ENCODE assay signal across 7 cellular contexts in genomic region chrX:123731258-123731986, GRCh38. TPM values are rescaled to one million over a fixed set of nuclear protein-coding genes. Genes with fewer than 3 reads are reported as not detected.
DNase-seq lines count a peak whose midpoint lies in the region; ATAC-seq and TF ChIP-seq lines count a peak whose summit lies in the region.

No MANE protein-coding gene starts in this region.

- H3K4me2 ChIP-seq in OCI-LY3 (ENCODE audit: low read length) (peak overlapping the region; percentile 90), mesendoderm (ENCODE audit: low read length) (peak overlapping the region; percentile 43)

- H3K27me3 ChIP-seq in OCI-LY3 (ENCODE audit: low read depth, low read length), result no peaks in the 10 kb centered on the region
- no peaks in the 10 kb centered on the region for H3K27me3 ChIP-seq in mesendoderm (ENCODE audit: insufficient read depth, low read length, poor library complexity)
- H3K27me3 ChIP-seq in upper lobe of left lung, result no peaks in the 10 kb centered on the region

- H3K23ac ChIP-seq in mesendoderm (ENCODE audit: low read length), result no peak overlapping the region

- H2AK5ac ChIP-seq in mesendoderm (ENCODE audit: low read length), result no peak overlapping the region

- H2BK120ac ChIP-seq in mesendoderm (ENCODE audit: low read depth, low read length), result no peak overlapping the region

- H3K27ac ChIP-seq in OCI-LY3 (ENCODE audit: low read length) (no peak overlapping the region), caudate nucleus (ENCODE audit: low read depth, low read length) (peak overlapping the region; percentile 3), mesendoderm (ENCODE audit: low read depth, low read length) (no peak overlapping the region), upper lobe of left lung (peak overlapping the region; percentile 81 to 91 (median 86))

- H4K5ac ChIP-seq in mesendoderm (ENCODE audit: low read length), result no peak overlapping the region

- DNase-seq in GM13977 (ENCODE audit: low spot score) (peak; percentile 17), caudate nucleus (lab: John Stamatoyannopoulos, UW) (peak in 25 of 61 donors; percentile 0 to 48 (median 3)), mesendoderm (peak; percentile 33), upper lobe of left lung (peak in 1 of 2 donors; percentile 50)

- no peak for TF ChIP-seq POLR2A in upper lobe of left lung (IDR thresholded peaks at IDR 0.05)

- H3K9ac ChIP-seq in OCI-LY3 (ENCODE audit: low read length), result peak overlapping the region; percentile 90
- peak overlapping the region; percentile 84 for H3K9ac ChIP-seq in mesendoderm (ENCODE audit: low read length)

- H2BK15ac ChIP-seq in mesendoderm (replicated peaks; ENCODE audit: low read depth), result no peak overlapping the region

- H3K18ac ChIP-seq in mesendoderm (ENCODE audit: low read length), result no peak overlapping the region

- H3K9me3 ChIP-seq in OCI-LY3 (ENCODE audit: insufficient read depth, low read length) (no peaks in the 10 kb centered on the region), upper lobe of left lung (no peaks in the 10 kb centered on the region)

- peak overlapping the region; percentile 84 for H3K56ac ChIP-seq in mesendoderm (ENCODE audit: low read length)

- no CpG with 5 or more reads among the region's 16 CpGs for WGBS in mesendoderm (ENCODE audit: extremely low coverage, insufficient coverage, low lambda C conversion rate)
- WGBS in upper lobe of left lung, 2 donors, result 7 to 33% methylated on average over 16 of the region's 16 CpGs

- no peak overlapping the region for H2AFZ ChIP-seq in OCI-LY3 (ENCODE audit: low read depth, low read length)

- H3K4ac ChIP-seq in mesendoderm (ENCODE audit: low read depth, low read length), result no peak overlapping the region

- H3K36me3 ChIP-seq in OCI-LY3 (replicated peaks; ENCODE audit: low read depth, low read length), result peaks cover 5% of the 10 kb centered on the region
- no peaks in the 10 kb centered on the region for H3K36me3 ChIP-seq in mesendoderm (ENCODE audit: control insufficient read depth, insufficient read depth, low read length)
- no peaks in the 10 kb centered on the region for H3K36me3 ChIP-seq in upper lobe of left lung

- H4K8ac ChIP-seq in mesendoderm (ENCODE audit: low read depth, low read length), result no peak overlapping the region

- peaks cover 10% of the 10 kb centered on the region; the same call in 1 of the 2 replicates for H3K4me1 ChIP-seq in OCI-LY3 (ENCODE audit: low read length)
- H3K4me1 ChIP-seq in mesendoderm (ENCODE audit: control insufficient read depth, low read depth, low read length), result no peaks in the 10 kb centered on the region
- H3K4me1 ChIP-seq in upper lobe of left lung, result peaks cover 0 to 10% (median 8%) of the 10 kb centered on the region in 4 donors

- peak in 1 of 4 donors; percentile 56 for TF ChIP-seq EP300 in upper lobe of left lung (IDR thresholded peaks at IDR 0.05)

- H3K4me3 ChIP-seq in OCI-LY3 (ENCODE audit: low read length) (peak overlapping the region; percentile 97), mesendoderm (ENCODE audit: low read length) (peak overlapping the region; percentile 91), upper lobe of left lung (peak overlapping the region in 3 of 4 donors; percentile 67 to 85 (median 73))

- in situ Hi-C loops in GM13977 (cut with MboI; ENCODE audit: low pct_unique_long_range_greater_than_20kb, low sequenced_read_pairs, unreplicated experiment), result no loop called here

- H3K79me1 ChIP-seq in mesendoderm (ENCODE audit: low read length), result no peaks in the 10 kb centered on the region

- peaks cover 41% of the 10 kb centered on the region for H4K20me1 ChIP-seq in OCI-LY3 (ENCODE audit: insufficient read depth, low read length)

- ATAC-seq in upper lobe of left lung (ENCODE audit: low FRiP score in 2 of 2) (peak; percentile 33 to 66), GM18511 (IDR thresholded peaks at IDR 0.05; ENCODE audit: unreplicated experiment) (no peak), GM19351 (IDR thresholded peaks at IDR 0.05; ENCODE audit: unreplicated experiment) (no peak)

- TF ChIP-seq CTCF in GM13977 (IDR thresholded peaks at IDR 0.05; ENCODE audit: extremely low read depth, insufficient read depth, missing control alignments) (no peak), OCI-LY3 (IDR thresholded peaks at IDR 0.05; ENCODE audit: low read depth, low read length) (no peak), upper lobe of left lung (IDR thresholded peaks at IDR 0.05) (no peak)

- no peak overlapping the region for H2BK5ac ChIP-seq in mesendoderm (ENCODE audit: low read length)

- H3K79me2 ChIP-seq in OCI-LY3 (ENCODE audit: low read length), result peaks cover 68% of the 10 kb centered on the region
- H3K79me2 ChIP-seq in mesendoderm (ENCODE audit: control insufficient read depth, insufficient read depth, low read length), result peaks cover 33% of the 10 kb centered on the region

RNA-seq across cellular contexts. Expression of gene THOC2, which starts 1.4 kb away (rescaled TPM):
- 74.5 TPM for polyA plus RNA-seq in mesendoderm (2013, experiment 1 of 2)
- 72.0 TPM for polyA plus RNA-seq in mesendoderm (2013, experiment 2 of 2)
- total RNA-seq in upper lobe of left lung, result 100 to 1,000 TPM in 3 of 6 donors, 10 to 100 TPM in 3; 63.0 to 229 (median 103) TPM

Comparison
In these comparisons a context has a peak if more than half of its experiments do, and no peak if none do; other contexts are left out.
1. H3K27ac ChIP-seq: peak in caudate nucleus (single experiment) and upper lobe of left lung (4 of 4); none in OCI-LY3 (single experiment) and mesendoderm (single experiment).
2. ATAC-seq: peak in upper lobe of left lung (2 of 2); none in GM18511 (single experiment) and GM19351 (single experiment).
3. Peak in every context shown above with its lines, with median percentiles within 50 percentile points of each other: H3K4me3 ChIP-seq.